13 cellular contexts compared by ENCODE assay signal in the genomic region with DNA sequence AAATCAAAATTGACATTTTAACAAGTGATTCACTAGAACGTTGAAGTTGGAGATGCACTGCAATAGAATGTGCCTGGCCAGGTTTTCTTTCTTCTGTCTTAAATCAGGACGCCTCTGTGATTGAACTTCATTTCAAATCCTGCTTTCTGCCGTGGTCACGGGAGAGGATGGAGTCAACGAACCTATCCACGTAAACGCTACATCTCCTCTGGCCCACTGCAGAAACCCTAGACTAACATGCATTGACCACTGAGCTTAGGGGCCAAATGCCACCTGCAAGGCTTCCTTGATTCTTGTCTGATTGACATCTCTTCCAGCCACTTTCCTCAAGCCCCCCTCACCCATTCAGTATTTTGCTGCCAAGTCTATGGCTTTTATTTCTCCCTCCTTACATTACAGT. TPM values are rescaled to one million over a fixed set of nuclear protein-coding genes. Genes with fewer than 3 reads are reported as not detected.
DNase-seq lines count a peak whose midpoint lies in the region; ATAC-seq and TF ChIP-seq lines count a peak whose summit lies in the region.
"Had no signal": no experiment of that assay in that cellular context is flagged by ENCODE, and none has a peak within 500 bp of the region (broad histone marks: within the 10 kb centered on the region; RNA-seq: fewer than 3 reads in every experiment).

No MANE protein-coding gene starts in this region.

- H3K36me3 ChIP-seq in PC-3 (ENCODE audit: low read depth, low read length) (no peaks in the 10 kb centered on the region), left lung (no peaks in the 10 kb centered on the region)
- H3K36me3 ChIP-seq: SJSA1 had no signal

- TF ChIP-seq CTCF in PC-3 (conservative IDR thresholded peaks at IDR 0.05; ENCODE audit: low read depth, low read length) (no peak), progenitor cell of endocrine pancreas (IDR thresholded peaks at IDR 0.05; ENCODE audit: unreplicated experiment) (no peak), left lung (IDR thresholded peaks at IDR 0.05) (no peak)

- peak overlapping the region; percentile 94; the same call in 1 of the 2 replicates for H3K4me2 ChIP-seq in PC-3 (ENCODE audit: low read length)

- no peaks in the 10 kb centered on the region for H3K27me3 ChIP-seq in PC-3 (ENCODE audit: low read length)
- peaks cover 50 to 81% of the 10 kb centered on the region in 2 donors for H3K27me3 ChIP-seq in left lung

- H3K4me1 ChIP-seq in PC-3 (ENCODE audit: insufficient read depth, low read length) = no peaks in the 10 kb centered on the region
- H3K4me1 ChIP-seq in left lung = peaks cover 0 to 17% of the 10 kb centered on the region in 2 donors

- H3K27ac Mint-ChIP-seq in activated naive CD8-positive, alpha-beta T cell = no peak overlapping the region
- no peak overlapping the region for H3K27ac Mint-ChIP-seq in activated naive CD8-positive, alpha-beta T cell treated with anti-CD3 and anti-CD28 coated beads, Interleukin-2, amount 50 U/mL, for 24 hours
- peak overlapping the region; percentile 20 for H3K27ac Mint-ChIP-seq in progenitor cell of endocrine pancreas

- ATAC-seq in activated naive CD8-positive, alpha-beta T cell treated with anti-CD3 and anti-CD28 coated beads, Interleukin-2, amount 50 U/mL, for 24 hours = no peak
- ATAC-seq in PC-3 (no peak), SK-N-SH treated with all-trans-retinoic acid at 6 μM for 48 hours (no peak), left lung (no peak)

- no peaks in the 10 kb centered on the region for H3K9me3 ChIP-seq in PC-3 (ENCODE audit: low read length)
- peaks cover 0 to 13% of the 10 kb centered on the region in 2 donors for H3K9me3 ChIP-seq in left lung
- H3K9me3 ChIP-seq: SJSA1 had no signal

- DNase-seq in activated naive CD8-positive, alpha-beta T cell treated with anti-CD3 and anti-CD28 coated beads, Interleukin-2, amount 50 U/mL, for 24 hours = no peak
- DNase-seq in PC-3 = no peak
- DNase-seq in progenitor cell of endocrine pancreas (ENCODE audit: low spot score, unreplicated experiment) = no peak
- no peak for DNase-seq in left lung
- no peak for DNase-seq in activated CD8-positive, alpha-beta memory T cell treated with anti-CD3 and anti-CD28 coated beads for 24 hours
- DNase-seq: NCI-H2081 treated with DMSO at 0.1 percent for 48 hours had no signal

- peak overlapping the region; percentile 49 for H3K4me3 Mint-ChIP-seq in activated naive CD8-positive, alpha-beta T cell
- no peak overlapping the region for H3K4me3 Mint-ChIP-seq in activated naive CD8-positive, alpha-beta T cell treated with anti-CD3 and anti-CD28 coated beads, Interleukin-2, amount 50 U/mL, for 24 hours
- no peak overlapping the region for H3K4me3 Mint-ChIP-seq in progenitor cell of endocrine pancreas (ENCODE audit: low read depth)

- no TSS peak for BruUV-seq in PC-3 (replicated peaks; lab: Mats Ljungman, UMichigan)

- no peaks in the 10 kb centered on the region for H3K36me3 Mint-ChIP-seq in activated naive CD8-positive, alpha-beta T cell
- peaks cover 8% of the 10 kb centered on the region for H3K36me3 Mint-ChIP-seq in activated naive CD8-positive, alpha-beta T cell treated with anti-CD3 and anti-CD28 coated beads, Interleukin-2, amount 50 U/mL, for 24 hours (ENCODE audit: low read depth)
- peaks cover 8% of the 10 kb centered on the region for H3K36me3 Mint-ChIP-seq in progenitor cell of endocrine pancreas (ENCODE audit: insufficient read depth)

- H3K9me3 Mint-ChIP-seq in activated naive CD8-positive, alpha-beta T cell (ENCODE audit: low read depth) = peaks cover 10% of the 10 kb centered on the region
- peaks cover 15% of the 10 kb centered on the region for H3K9me3 Mint-ChIP-seq in activated naive CD8-positive, alpha-beta T cell treated with anti-CD3 and anti-CD28 coated beads, Interleukin-2, amount 50 U/mL, for 24 hours
- peaks cover 15% of the 10 kb centered on the region for H3K9me3 Mint-ChIP-seq in progenitor cell of endocrine pancreas (ENCODE audit: low read depth)

- H3K27ac ChIP-seq in PC-3 (ENCODE audit: low read length) = no peak overlapping the region
- no peak overlapping the region for H3K27ac ChIP-seq in left lung
- H3K27ac ChIP-seq: RWPE1, SJSA1 had no signal

- peak overlapping the region; percentile 91; the same call in 1 of the 2 replicates for H2AFZ ChIP-seq in PC-3 (ENCODE audit: low read length)

- CTCF ChIA-PET in PC-3 (lab: Charles Lee) = interaction anchor here (0.5 to 2.5 kb wide), 4 partner anchors 74 to 719 kb away, joined by 3 to 33 read pairs (median 4); no protein-coding TSS in a partner anchor

- no peak overlapping the region for H3K9ac ChIP-seq in PC-3 (ENCODE audit: low read length)

- H3K4me3 ChIP-seq in PC-3 (ENCODE audit: low read length) = no peak overlapping the region
- H3K4me3 ChIP-seq in iPS-11a (ENCODE audit: low read depth, low read length) = peak overlapping the region; percentile 36
- H3K4me3 ChIP-seq in left lung = no peak overlapping the region
- H3K4me3 ChIP-seq: GM12878, SJSA1 had no signal

- peaks cover 20% of the 10 kb centered on the region for H3K4me1 Mint-ChIP-seq in activated naive CD8-positive, alpha-beta T cell (ENCODE audit: low read depth)
- peaks cover 14% of the 10 kb centered on the region for H3K4me1 Mint-ChIP-seq in activated naive CD8-positive, alpha-beta T cell treated with anti-CD3 and anti-CD28 coated beads, Interleukin-2, amount 50 U/mL, for 24 hours
- H3K4me1 Mint-ChIP-seq in progenitor cell of endocrine pancreas (ENCODE audit: low read depth) = peaks cover 30% of the 10 kb centered on the region

- no peaks in the 10 kb centered on the region for H3F3A ChIP-seq in PC-3 (ENCODE audit: low read length, unreplicated experiment)

- no peaks in the 10 kb centered on the region for H3K79me2 ChIP-seq in PC-3 (ENCODE audit: low read length)

- no peaks in the 10 kb centered on the region for H4K20me1 ChIP-seq in PC-3 (ENCODE audit: low read length)

- H3K27me3 Mint-ChIP-seq in activated naive CD8-positive, alpha-beta T cell = peaks cover 54% of the 10 kb centered on the region
- peaks cover 84% of the 10 kb centered on the region for H3K27me3 Mint-ChIP-seq in activated naive CD8-positive, alpha-beta T cell treated with anti-CD3 and anti-CD28 coated beads, Interleukin-2, amount 50 U/mL, for 24 hours
- peaks cover 12% of the 10 kb centered on the region for H3K27me3 Mint-ChIP-seq in progenitor cell of endocrine pancreas

- H3K9me2 ChIP-seq in PC-3 (replicated peaks; ENCODE audit: low read length) = no peaks in the 10 kb centered on the region

- POLR2A ChIA-PET in PC-3 (lab: Charles Lee; ENCODE audit: unreplicated experiment) = interaction anchor here (0.7 kb wide), 1 partner anchor 143 kb away, joined by 3 read pairs; a partner anchor contains a TSS

- intact Hi-C loops in PC-3 (cut with micrococcal nuclease) (loop anchor here (1.0 to 10.0 kb wide), 9 partner anchors 279 to 803 kb away; no protein-coding TSS in a partner anchor), left lung (cut with DNase I) (loop anchor here (5.0 to 10.0 kb wide), 2 partner anchors 523 to 525 kb away; no protein-coding TSS in a partner anchor)

TF ChIP-seq in SK-N-SH treated with all-trans-retinoic acid at 6 μM for 48 hours, 23 proteins besides CTCF, POLR2A, EP300 and RAD21:
- no peak for TF ChIP-seq ZNF565 (CRISPR knock-in tag; conservative IDR thresholded peaks at IDR 0.05; ENCODE audit: low read depth)
- TF ChIP-seq ZNF70 (CRISPR knock-in tag; IDR thresholded peaks at IDR 0.05) = no peak
- TF ChIP-seq ZNF8 (CRISPR knock-in tag; IDR thresholded peaks at IDR 0.05) = no peak

RNA-seq across cellular contexts. Expression of a gene that starts 6.3 kb away (rescaled TPM):
- 10.0 and 11.4 TPM in 2 replicates for total RNA-seq in PC-3 (2014; rRNA removed)
- 186 and 195 TPM in 2 replicates for total RNA-seq in progenitor cell of endocrine pancreas
- 10 to 100 TPM; 65.1 to 95.7 TPM for total RNA-seq in left lung
- total RNA-seq: OCI-LY7 had no signal
